In genomic region chr9:27572566-27572917, GRCh38 we compare ENCODE assay signal across 9 cellular contexts. TPM values are rescaled to one million over a fixed set of nuclear protein-coding genes. Genes with fewer than 3 reads are reported as not detected.
DNase-seq lines count a peak whose midpoint lies in the region; ATAC-seq and TF ChIP-seq lines count a peak whose summit lies in the region.
"Had no signal": no experiment of that assay in that cellular context is flagged by ENCODE, and none has a peak within 500 bp of the region (broad histone marks: within the 10 kb centered on the region; RNA-seq: fewer than 3 reads in every experiment).

No MANE protein-coding gene starts in this region.

- H3K9me3 Mint-ChIP-seq in activated B cell treated with CpG ODN at 0.5 μM for 24 hours: no peaks in the 10 kb centered on the region
- peaks cover 0 to 6% (median 0%) of the 10 kb centered on the region in 11 donors for H3K9me3 Mint-ChIP-seq in naive thymus-derived CD4-positive, alpha-beta T cell

- TF ChIP-seq CTCF in 22Rv1 (IDR thresholded peaks at IDR 0.05): no peak
- no peak for TF ChIP-seq CTCF in MM.1S (IDR thresholded peaks at IDR 0.05; ENCODE audit: low read length)
- no peak for TF ChIP-seq CTCF in activated B cell treated with CpG ODN at 0.5 μM for 24 hours (IDR thresholded peaks at IDR 0.05)

- no peaks in the 10 kb centered on the region for H3K4me1 ChIP-seq in MM.1S (ENCODE audit: low read length)
- H3K4me1 ChIP-seq in naive thymus-derived CD4-positive, alpha-beta T cell (ENCODE audit: control insufficient read depth in 2 of 2, insufficient read depth in 2 of 2, low read length in 2 of 2): peaks cover 6 to 10% of the 10 kb centered on the region in 2 donors

- H3K4me2 ChIP-seq in MM.1S (ENCODE audit: low read depth, low read length): peak overlapping the region; percentile 65; the same call in 1 of the 2 replicates

- H3K79me2 ChIP-seq in MM.1S (ENCODE audit: low read length): no peaks in the 10 kb centered on the region

- intact Hi-C loops in activated B cell treated with CpG ODN at 0.5 μM for 24 hours (cut with micrococcal nuclease): loop anchor here (1.0 to 5.0 kb wide), 3 partner anchors 87 to 680 kb away; partner anchors contain the start of gene CAAP1
- intact Hi-C loops in naive thymus-derived CD4-positive, alpha-beta T cell (cut with micrococcal nuclease): loop anchor here (1.0 to 2.0 kb wide), 4 partner anchors 8 to 626 kb away; partner anchors contain the start of gene PLAA (in 1 of the 2)

- H3K27ac Mint-ChIP-seq in activated B cell treated with CpG ODN at 0.5 μM for 24 hours: peak overlapping the region; percentile 99
- peak overlapping the region; percentile 96 to 100 (median 99) for H3K27ac Mint-ChIP-seq in naive thymus-derived CD4-positive, alpha-beta T cell

- CTCF ChIA-PET in HEK293T (lab: Yijun Ruan, JAX): no interaction called here
- CTCF ChIA-PET in activated B cell treated with CpG ODN at 0.5 μM for 24 hours (lab: Charles Lee): interaction anchor here (0.6 to 1.0 kb wide), 2 partner anchors 14 to 239 kb away, joined by 3 read pairs; no protein-coding TSS in a partner anchor
- CTCF ChIA-PET in naive thymus-derived CD4-positive, alpha-beta T cell (lab: Charles Lee): no interaction called here

- peak overlapping the region; percentile 67 for H3K4me3 ChIP-seq in MM.1S (ENCODE audit: low read length)
- peak overlapping the region; percentile 79 for H3K4me3 ChIP-seq in naive thymus-derived CD4-positive, alpha-beta T cell (ENCODE audit: low read length)

- no peaks in the 10 kb centered on the region for H3K27me3 ChIP-seq in MM.1S (replicated peaks; ENCODE audit: insufficient read depth, low read length)
- H3K27me3 ChIP-seq in naive thymus-derived CD4-positive, alpha-beta T cell (ENCODE audit: control insufficient read depth in 2 of 2, insufficient read depth in 2 of 2, low read length in 2 of 2): no peaks in the 10 kb centered on the region

- POLR2A ChIA-PET in HEK293T (lab: Yijun Ruan, JAX): interaction anchor here (0.6 kb wide), 1 partner anchor 522 kb away, joined by 3 read pairs; no protein-coding TSS in a partner anchor
- POLR2A ChIA-PET in activated B cell treated with CpG ODN at 0.5 μM for 24 hours (lab: Charles Lee): interaction anchor here (1.3 to 2.3 kb wide), 8 partner anchors 9 to 625 kb away, joined by 4 to 13 read pairs (median 6); partner anchors contain the start of genes IFT74 and PLAA
- POLR2A ChIA-PET in naive thymus-derived CD4-positive, alpha-beta T cell (lab: Charles Lee): interaction anchor here (1.2 to 1.9 kb wide), 5 partner anchors 10 to 680 kb away, joined by 3 to 14 read pairs (median 3); partner anchors contain the start of genes CAAP1 and IFT74

- H3K9me2 ChIP-seq in MM.1S (replicated peaks; ENCODE audit: insufficient read depth, low read length): no peaks in the 10 kb centered on the region

- H3K4me1 Mint-ChIP-seq in activated B cell treated with CpG ODN at 0.5 μM for 24 hours: peaks cover 24% of the 10 kb centered on the region
- H3K4me1 Mint-ChIP-seq in naive thymus-derived CD4-positive, alpha-beta T cell: peaks cover 18 to 53% (median 38%) of the 10 kb centered on the region in 7 donors

- ATAC-seq in activated B cell treated with CpG ODN at 0.5 μM for 24 hours (ENCODE audit: low read depth): peak; percentile 26
- ATAC-seq in naive thymus-derived CD4-positive, alpha-beta T cell: peak; percentile 45

- H3K36me3 ChIP-seq in MM.1S (replicated peaks; ENCODE audit: insufficient read depth, low read length): no peaks in the 10 kb centered on the region
- peaks cover 0 to 4% (median 0%) of the 10 kb centered on the region in 3 experiments for H3K36me3 ChIP-seq in naive thymus-derived CD4-positive, alpha-beta T cell (ENCODE audit: control insufficient read depth in 2 of 3, insufficient read depth in 3 of 3, low read length in 3 of 3)

- DNase-seq in G401 (ENCODE audit: low spot score) (peak; percentile 70), HEK293T (ENCODE audit: extremely low spot score) (peak; percentile 17), MM.1S (peak; percentile 10), activated B cell treated with CpG ODN at 0.5 μM for 24 hours (no peak), fibroblast of peridontal ligament (ENCODE audit: extremely low read depth) (peak; percentile 38), retina (no peak)
- DNase-seq in naive thymus-derived CD4-positive, alpha-beta T cell: peak in 7 of 9 donors; percentile 27 to 73 (median 65)

- H3K9me3 ChIP-seq in MM.1S (replicated peaks; ENCODE audit: insufficient read depth, low read length): no peaks in the 10 kb centered on the region
- no peaks in the 10 kb centered on the region for H3K9me3 ChIP-seq in naive thymus-derived CD4-positive, alpha-beta T cell (ENCODE audit: control insufficient read depth in 2 of 3, low read length in 3 of 3)

- peaks cover 5% of the 10 kb centered on the region for H3K36me3 Mint-ChIP-seq in activated B cell treated with CpG ODN at 0.5 μM for 24 hours (ENCODE audit: low read depth)
- peaks cover 0 to 4% (median 0%) of the 10 kb centered on the region in 5 donors for H3K36me3 Mint-ChIP-seq in naive thymus-derived CD4-positive, alpha-beta T cell

- H3F3A ChIP-seq in MM.1S (ENCODE audit: insufficient read depth, low read length): no peaks in the 10 kb centered on the region

- no peaks in the 10 kb centered on the region for H3K27me3 Mint-ChIP-seq in activated B cell treated with CpG ODN at 0.5 μM for 24 hours
- peaks cover 0 to 2% (median 0%) of the 10 kb centered on the region in 5 donors for H3K27me3 Mint-ChIP-seq in naive thymus-derived CD4-positive, alpha-beta T cell

- H3K4me3 Mint-ChIP-seq in activated B cell treated with CpG ODN at 0.5 μM for 24 hours: peak overlapping the region; percentile 97
- peak overlapping the region; percentile 91 to 98 (median 96) for H3K4me3 Mint-ChIP-seq in naive thymus-derived CD4-positive, alpha-beta T cell

- peak overlapping the region; percentile 76 for H3K9ac ChIP-seq in MM.1S (ENCODE audit: low read length)

- H3K27ac ChIP-seq in 22Rv1 (peak overlapping the region; percentile 89), MM.1S (ENCODE audit: low read length) (peak overlapping the region; percentile 83; the same call in 1 of the 2 replicates)
- peak overlapping the region; percentile 99 for H3K27ac ChIP-seq in naive thymus-derived CD4-positive, alpha-beta T cell (ENCODE audit: low read depth, low read length)

- in situ Hi-C loops in G401 (cut with HindIII; ENCODE audit: low sequenced_read_pairs): no loop called here

- no peaks in the 10 kb centered on the region for H4K20me1 ChIP-seq in MM.1S (ENCODE audit: insufficient read depth, low read length)

- peak overlapping the region; percentile 53 for H2AFZ ChIP-seq in MM.1S (ENCODE audit: low read length)

TF ChIP-seq in HEK293T, 16 proteins besides CTCF, POLR2A, EP300 and RAD21:
- TF ChIP-seq TARDBP (IDR thresholded peaks at IDR 0.05) (no peak), ZNF384 (IDR thresholded peaks at IDR 0.05) (no peak), BHLHE40 (IDR thresholded peaks at IDR 0.05; ENCODE audit: borderline replicate concordance) (no peak), ELF4 (IDR thresholded peaks at IDR 0.05) (no peak), SUZ12 (IDR thresholded peaks at IDR 0.05) (no peak), LEF1 (IDR thresholded peaks at IDR 0.05; ENCODE audit: borderline replicate concordance) (no peak), NFRKB (IDR thresholded peaks at IDR 0.05) (no peak), ARNT (IDR thresholded peaks at IDR 0.05) (no peak), FOXA1 (IDR thresholded peaks at IDR 0.05) (no peak), FOXK2 (IDR thresholded peaks at IDR 0.05) (no peak), FOXM1 (IDR thresholded peaks at IDR 0.05; ENCODE audit: borderline replicate concordance) (no peak), CTBP1 (IDR thresholded peaks at IDR 0.05; ENCODE audit: borderline replicate concordance) (no peak), SP1 (IDR thresholded peaks at IDR 0.05) (no peak), HDGF (IDR thresholded peaks at IDR 0.05; ENCODE audit: borderline replicate concordance) (no peak), L3MBTL2 (conservative IDR thresholded peaks at IDR 0.05) (no peak)
- TF ChIP-seq, protein P1, sequence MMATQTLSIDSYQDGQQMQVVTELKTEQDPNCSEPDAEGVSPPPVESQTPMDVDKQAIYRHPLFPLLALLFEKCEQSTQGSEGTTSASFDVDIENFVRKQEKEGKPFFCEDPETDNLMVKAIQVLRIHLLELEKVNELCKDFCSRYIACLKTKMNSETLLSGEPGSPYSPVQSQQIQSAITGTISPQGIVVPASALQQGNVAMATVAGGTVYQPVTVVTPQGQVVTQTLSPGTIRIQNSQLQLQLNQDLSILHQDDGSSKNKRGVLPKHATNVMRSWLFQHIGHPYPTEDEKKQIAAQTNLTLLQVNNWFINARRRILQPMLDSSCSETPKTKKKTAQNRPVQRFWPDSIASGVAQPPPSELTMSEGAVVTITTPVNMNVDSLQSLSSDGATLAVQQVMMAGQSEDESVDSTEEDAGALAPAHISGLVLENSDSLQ (IDR thresholded peaks at IDR 0.05): no peak

RNA-seq across cellular contexts. Expression of gene C9orf72, which starts 0.7 kb away (rescaled TPM):
- total RNA-seq in G401 (2014; rRNA removed; shearing (Covaris generic)): 3.6 and 6.0 TPM in 2 replicates
- total RNA-seq in activated B cell treated with CpG ODN at 0.5 μM for 24 hours: 15.2 and 15.3 TPM in 2 replicates
- total RNA-seq in naive thymus-derived CD4-positive, alpha-beta T cell: 10 to 100 TPM; 12.2 to 65.8 (median 26.5) TPM
- 10 to 100 TPM in 1 of 2 donors, 1 to 10 TPM in 1; 9.2 to 11.0 TPM for polyA plus RNA-seq in naive thymus-derived CD4-positive, alpha-beta T cell
- total RNA-seq: SK-MEL-5 had no signal

RNA-seq across cellular contexts. Expression of gene MOB3B, which starts 42.9 kb away (rescaled TPM):
- total RNA-seq in G401 (2014; rRNA removed; shearing (Covaris generic)): not detected in 2 replicates
- 7.3 and 10.0 TPM in 2 replicates for total RNA-seq in activated B cell treated with CpG ODN at 0.5 μM for 24 hours
- total RNA-seq in naive thymus-derived CD4-positive, alpha-beta T cell: 1 to 10 TPM in 2 of 5 experiments, under 1 TPM in 3; 0.29 to 1.8 (median 0.76) TPM
- polyA plus RNA-seq in naive thymus-derived CD4-positive, alpha-beta T cell: under 1 TPM in 1 of 2 donors, not detected in 1; 0.07 TPM
- total RNA-seq: SK-MEL-5 had no signal

RNA-seq across cellular contexts. Expression of gene IFNK, which starts 48.5 kb away (rescaled TPM):
- total RNA-seq in G401 (2014; rRNA removed; shearing (Covaris generic)): not detected in 2 replicates
- not detected in 2 replicates for total RNA-seq in activated B cell treated with CpG ODN at 0.5 μM for 24 hours
- not detected for total RNA-seq in naive thymus-derived CD4-positive, alpha-beta T cell
- polyA plus RNA-seq in naive thymus-derived CD4-positive, alpha-beta T cell: not detected
- total RNA-seq: SK-MEL-5 had no signal

Comparison
In these comparisons a context has a peak if more than half of its experiments do, and no peak if none do; other contexts are left out.
1. DNase-seq: peak in G401 (single experiment), HEK293T (single experiment), MM.1S (single experiment), fibroblast of peridontal ligament (single experiment) and naive thymus-derived CD4-positive, alpha-beta T cell (7 of 9); none in activated B cell treated with CpG ODN at 0.5 μM for 24 hours (single experiment) and retina (single experiment).
2. Peak in every context shown above with its lines, with median percentiles within 50 percentile points of each other: H3K27ac ChIP-seq.